Comparison of ENCODE assay signal across 22 cellular contexts in genomic region chr2:20073462-20073861, GRCh38. TPM values are rescaled to one million over a fixed set of nuclear protein-coding genes. Genes with fewer than 3 reads are reported as not detected.
DNase-seq lines count a peak whose midpoint lies in the region; ATAC-seq and TF ChIP-seq lines count a peak whose summit lies in the region.
"Had no signal": no experiment of that assay in that cellular context is flagged by ENCODE, and none has a peak within 500 bp of the region (broad histone marks: within the 10 kb centered on the region; RNA-seq: fewer than 3 reads in every experiment).

No MANE protein-coding gene starts in this region.

- peaks cover 3% of the 10 kb centered on the region for H3K9me3 ChIP-seq in mammary epithelial cell (replicated peaks; ENCODE audit: insufficient read depth, low read length)
- H3K9me3 ChIP-seq in adrenal gland (replicated peaks in 1 of 3): no peaks in the 10 kb centered on the region
- H3K9me3 ChIP-seq: BE2C, ovary had no signal

- H3K4me1 ChIP-seq in mammary epithelial cell (ENCODE audit: insufficient read depth, low read length) (peaks cover 20% of the 10 kb centered on the region), adrenal gland (replicated peaks in 1 of 2) (peaks cover 17 to 22% of the 10 kb centered on the region in 2 donors)

- H3K27ac ChIP-seq in mammary epithelial cell (ENCODE audit: insufficient read depth, low read depth, low read length) (no peak overlapping the region), adrenal gland (peak overlapping the region in 3 of 5 donors; percentile 37 to 71 (median 50))

- no peaks in the 10 kb centered on the region for H3K36me3 Mint-ChIP-seq in MCF 10A (ENCODE audit: insufficient read depth, unreplicated experiment)
- no peaks in the 10 kb centered on the region for H3K36me3 Mint-ChIP-seq in mesothelial cell of epicardium
- peaks cover 3% of the 10 kb centered on the region for H3K36me3 Mint-ChIP-seq in type B pancreatic cell
- H3K36me3 Mint-ChIP-seq in effector memory CD8-positive, alpha-beta T cell (ENCODE audit: insufficient read depth): no peaks in the 10 kb centered on the region
- H3K36me3 Mint-ChIP-seq in activated naive CD4-positive, alpha-beta T cell treated with anti-CD3 and anti-CD28 coated beads, Interleukin-2, amount 50 U/mL, for 72 hours: no peaks in the 10 kb centered on the region
- H3K36me3 Mint-ChIP-seq: WTC11 had no signal

- H3K27ac Mint-ChIP-seq in MCF 10A (ENCODE audit: low read depth, unreplicated experiment) (peak overlapping the region; percentile 87), mesothelial cell of epicardium (peak overlapping the region; percentile 100), type B pancreatic cell (peak overlapping the region; percentile 61)
- H3K27ac Mint-ChIP-seq in effector memory CD8-positive, alpha-beta T cell: no peak overlapping the region
- H3K27ac Mint-ChIP-seq in activated naive CD4-positive, alpha-beta T cell treated with anti-CD3 and anti-CD28 coated beads, Interleukin-2, amount 50 U/mL, for 72 hours: no peak overlapping the region
- H3K27ac Mint-ChIP-seq: naive thymus-derived CD4-positive, alpha-beta T cell; WTC11 had no signal

- H3K9ac ChIP-seq in mammary epithelial cell (ENCODE audit: insufficient read depth, low read length): no peak overlapping the region

- H4K20me1 ChIP-seq in mammary epithelial cell (ENCODE audit: insufficient read depth, low read length): no peaks in the 10 kb centered on the region

- no peak overlapping the region for H3K4me2 ChIP-seq in mammary epithelial cell (ENCODE audit: insufficient read depth, low read depth, low read length)

- no peak overlapping the region for H3K4me3 Mint-ChIP-seq in MCF 10A (ENCODE audit: unreplicated experiment)
- H3K4me3 Mint-ChIP-seq in mesothelial cell of epicardium: no peak overlapping the region
- H3K4me3 Mint-ChIP-seq in type B pancreatic cell: no peak overlapping the region
- no peak overlapping the region for H3K4me3 Mint-ChIP-seq in effector memory CD8-positive, alpha-beta T cell
- H3K4me3 Mint-ChIP-seq: WTC11 had no signal

- H3K36me3 ChIP-seq in mammary epithelial cell (ENCODE audit: insufficient read depth, low read length): no peaks in the 10 kb centered on the region
- H3K36me3 ChIP-seq in adrenal gland (replicated peaks in 1 of 2): no peaks in the 10 kb centered on the region
- H3K36me3 ChIP-seq: BE2C, ovary had no signal

- in situ Hi-C loops in mammary epithelial cell (cut with MboI; ENCODE audit: low sequenced_read_pairs in 2 of 2): no loop called here

- DNase-seq in MCF 10A (ENCODE audit: unreplicated experiment) (no peak), mammary epithelial cell (no peak), adrenal gland (peak in 1 of 7 donors; percentile 19), mesothelial cell of epicardium (ENCODE audit: low spot score in 2 of 2, unreplicated experiment in 2 of 2) (no peak), type B pancreatic cell (ENCODE audit: extremely low spot score, unreplicated experiment) (peak; percentile 2)
- DNase-seq in effector memory CD8-positive, alpha-beta T cell: no peak
- no peak for DNase-seq in activated naive CD4-positive, alpha-beta T cell treated with anti-CD3 and anti-CD28 coated beads, Interleukin-2, amount 50 U/mL, for 72 hours (ENCODE audit: low spot score in 2 of 2)
- DNase-seq: activated CD4-positive, alpha-beta T cell treated with anti-CD3 and anti-CD28 coated beads, Interleukin-2, amount 50 U/mL, for 48 hours; activated T-cell treated with anti-CD3 and anti-CD28 coated beads for 4 hours; anterior cingulate cortex; kidney glomerular epithelial cell; MV-4-11; naive thymus-derived CD4-positive, alpha-beta T cell; NCI-H1694; NCI-H526; RPMI8226; T-helper 9 cell had no signal

- ATAC-seq in GM21737 (IDR thresholded peaks at IDR 0.05; ENCODE audit: unreplicated experiment): no peak
- no peak for ATAC-seq in effector memory CD8-positive, alpha-beta T cell (replicated peaks)
- ATAC-seq in activated naive CD4-positive, alpha-beta T cell treated with anti-CD3 and anti-CD28 coated beads, Interleukin-2, amount 50 U/mL, for 72 hours: no peak
- ATAC-seq: GM12878; naive thymus-derived CD4-positive, alpha-beta T cell; WTC11 had no signal

- POLR2A ChIA-PET in MCF 10A (lab: Yijun Ruan, JAX): interaction anchor here (0.6 to 17.0 kb wide), 3 partner anchors 12 to 158 kb away, joined by 3 to 522 read pairs (median 3); partner anchors contain the start of gene LAPTM4A

- no peak for TF ChIP-seq POLR2A in adrenal gland (IDR thresholded peaks at IDR 0.05)

- WGBS in mammary epithelial cell (ENCODE audit: low coverage, missing lambda C conversion rate): 93% methylated on average over 2 of the region's 2 CpGs
- 45 to 62% (median 52%) methylated on average over 2 of the region's 2 CpGs for WGBS in adrenal gland, 4 donors

- H3K4me1 Mint-ChIP-seq in MCF 10A (ENCODE audit: insufficient read depth, unreplicated experiment) (peaks cover 34% of the 10 kb centered on the region), mesothelial cell of epicardium (peaks cover 35% of the 10 kb centered on the region), type B pancreatic cell (ENCODE audit: unreplicated experiment) (peaks cover 31% of the 10 kb centered on the region)
- H3K4me1 Mint-ChIP-seq in effector memory CD8-positive, alpha-beta T cell (ENCODE audit: low read depth in 2 of 2): no peaks in the 10 kb centered on the region

- dilution Hi-C loops in mammary epithelial cell (cut with HindIII; ENCODE audit: low sequenced_read_pairs): no loop called here

- H3K9me3 Mint-ChIP-seq in MCF 10A (ENCODE audit: unreplicated experiment) (no peaks in the 10 kb centered on the region), mesothelial cell of epicardium (peaks cover 13% of the 10 kb centered on the region), type B pancreatic cell (peaks cover 11% of the 10 kb centered on the region)
- H3K9me3 Mint-ChIP-seq in effector memory CD8-positive, alpha-beta T cell: no peaks in the 10 kb centered on the region
- H3K9me3 Mint-ChIP-seq in activated naive CD4-positive, alpha-beta T cell treated with anti-CD3 and anti-CD28 coated beads, Interleukin-2, amount 50 U/mL, for 72 hours: no peaks in the 10 kb centered on the region

- H3K79me2 ChIP-seq in mammary epithelial cell (ENCODE audit: insufficient read depth, low read length): no peaks in the 10 kb centered on the region

- H3K27me3 Mint-ChIP-seq in MCF 10A (ENCODE audit: insufficient read depth, unreplicated experiment) (no peaks in the 10 kb centered on the region), mesothelial cell of epicardium (ENCODE audit: low read depth) (no peaks in the 10 kb centered on the region), type B pancreatic cell (no peaks in the 10 kb centered on the region)
- H3K27me3 Mint-ChIP-seq in effector memory CD8-positive, alpha-beta T cell: peaks cover 22 to 32% of the 10 kb centered on the region in 2 donors

- BruUV-seq in MCF 10A (replicated peaks; lab: Mats Ljungman, UMichigan) (no TSS peak), mammary epithelial cell (replicated peaks; lab: Mats Ljungman, UMichigan) (no TSS peak)

- H3K27me3 ChIP-seq in mammary epithelial cell (ENCODE audit: insufficient read depth, low read length) (no peaks in the 10 kb centered on the region), adrenal gland (no peaks in the 10 kb centered on the region)
- H3K27me3 ChIP-seq: BE2C, ovary had no signal

- TF ChIP-seq CTCF in MCF 10A (IDR thresholded peaks at IDR 0.05; ENCODE audit: unreplicated experiment) (no peak), mammary epithelial cell (conservative IDR thresholded peaks at IDR 0.05 in 1 of 2, IDR thresholded peaks at IDR 0.05 in 1 of 2; ENCODE audit: extremely low read depth in 1 of 2, insufficient read depth in 1 of 2, low read depth in 1 of 2, low read length in 2 of 2) (no peak), adrenal gland (IDR thresholded peaks at IDR 0.05) (no peak), mesothelial cell of epicardium (IDR thresholded peaks at IDR 0.05; ENCODE audit: unreplicated experiment) (no peak), type B pancreatic cell (conservative IDR thresholded peaks at IDR 0.05) (no peak)

- CTCF ChIA-PET in MCF 10A (lab: Yijun Ruan, JAX): interaction anchor here (0.6 to 2.9 kb wide), 3 partner anchors 12 to 58 kb away, joined by 3 to 10 read pairs (median 5); no protein-coding TSS in a partner anchor
- CTCF ChIA-PET in mammary epithelial cell (lab: Charles Lee; ENCODE audit: low non-redundant PET): no interaction called here

- H3K4me3 ChIP-seq in mammary epithelial cell (replicated peaks in 1 of 3; ENCODE audit: insufficient read depth in 1 of 3, low read depth in 2 of 3, low read length in 3 of 3) (no peak overlapping the region), adrenal gland (no peak overlapping the region)
- H3K4me3 ChIP-seq: GM12878, ovary had no signal

- intact Hi-C loops in MCF 10A (cut with micrococcal nuclease): no loop called here
- intact Hi-C loops in mammary epithelial cell (cut with micrococcal nuclease): no loop called here
- intact Hi-C loops in adrenal gland (cut with DNase I): no loop called here

- no peak overlapping the region for H2AFZ ChIP-seq in mammary epithelial cell (ENCODE audit: low read depth, low read length)

RNA-seq across cellular contexts. Expression of gene LAPTM4A, which starts 22.0 kb away (rescaled TPM):
- total RNA-seq in MCF 10A (2022) (145 and 160 TPM in 2 replicates), mammary epithelial cell (100 to 1,000 TPM; 160 to 162 TPM), adrenal gland (100 to 1,000 TPM; 196 to 356 (median 233) TPM), mesothelial cell of epicardium (211 to 217 TPM (median 216 TPM) in 3 replicates), type B pancreatic cell (ENCODE audit: low replicate concordance) (196 and 229 TPM in 2 replicates)
- polyA plus RNA-seq in mammary epithelial cell (223 TPM), adrenal gland (100 to 1,000 TPM in 1 of 3 donors, 10 to 100 TPM in 2; 58.8 to 684 (median 96.4) TPM)
- 181 TPM for polyA minus RNA-seq in mammary epithelial cell
- total RNA-seq in activated naive CD4-positive, alpha-beta T cell treated with anti-CD3 and anti-CD28 coated beads, Interleukin-2, amount 50 U/mL, for 72 hours: 10 to 100 TPM; 20.4 to 26.9 TPM

Comparison
In these comparisons a context has a peak if more than half of its experiments do, and no peak if none do; other contexts are left out.
1. H3K27ac Mint-ChIP-seq: peak in MCF 10A (single experiment), mesothelial cell of epicardium (single experiment) and type B pancreatic cell (single experiment); none in effector memory CD8-positive, alpha-beta T cell (0 of 2) and activated naive CD4-positive, alpha-beta T cell treated with anti-CD3 and anti-CD28 coated beads, Interleukin-2, amount 50 U/mL, for 72 hours (0 of 2).